ENCODE assay signal across 8 cellular contexts in genomic region chr19:3243851-3244700, GRCh38. TPM values are rescaled to one million over a fixed set of nuclear protein-coding genes. Genes with fewer than 3 reads are reported as not detected.
A peak's percentile ranks its signal among the peaks of the same experiment; 100 is the strongest.
DNase-seq lines count a peak whose midpoint lies in the region; ATAC-seq and TF ChIP-seq lines count a peak whose summit lies in the region.

No MANE protein-coding gene starts in this region.

- H3K27me3 Mint-ChIP-seq in HFFc6 (ENCODE audit: insufficient read depth), result peaks cover 11% of the 10 kb centered on the region
- H3K27me3 Mint-ChIP-seq in naive thymus-derived CD8-positive, alpha-beta T cell, result peaks cover 0 to 8% (median 5%) of the 10 kb centered on the region in 5 donors

- no peak overlapping the region for H3K4me3 ChIP-seq in coronary artery

- no peak overlapping the region for H3K27ac Mint-ChIP-seq in HFFc6
- H3K27ac Mint-ChIP-seq in naive thymus-derived CD8-positive, alpha-beta T cell, result no peak overlapping the region

- DNase-seq in HFFc6, result peak; percentile 7
- peak in 3 of 5 donors; percentile 15 to 36 (median 17) for DNase-seq in T-helper 1 cell
- DNase-seq in brain pericyte (ENCODE audit: low read depth, low spot score), result peak; percentile 20
- DNase-seq in naive thymus-derived CD8-positive, alpha-beta T cell, result peak in 9 of 10 donors; percentile 10 to 56 (median 31)
- no peak for DNase-seq in SW480 (ENCODE audit: low spot score)
- no peak for DNase-seq in coronary artery (ENCODE audit: low spot score)

- TF ChIP-seq CTCF in HFFc6 (IDR thresholded peaks at IDR 0.05) (no peak), coronary artery (IDR thresholded peaks at IDR 0.05) (no peak)

- no peaks in the 10 kb centered on the region for H3K36me3 Mint-ChIP-seq in HFFc6 (ENCODE audit: low read depth)
- no peaks in the 10 kb centered on the region for H3K36me3 Mint-ChIP-seq in naive thymus-derived CD8-positive, alpha-beta T cell

- H3K9me3 Mint-ChIP-seq in HFFc6, result no peaks in the 10 kb centered on the region
- no peaks in the 10 kb centered on the region for H3K9me3 Mint-ChIP-seq in naive thymus-derived CD8-positive, alpha-beta T cell

- H3K27ac ChIP-seq in coronary artery, result no peak overlapping the region

- POLR2A ChIA-PET in naive thymus-derived CD8-positive, alpha-beta T cell (lab: Charles Lee), result no interaction called here

- TF ChIP-seq POLR2A in GM18505 (IDR thresholded peaks at IDR 0.05; ENCODE audit: borderline replicate concordance, extremely low read depth, insufficient read depth, insufficient read length), result no peak

- no peak overlapping the region for H3K4me3 Mint-ChIP-seq in HFFc6
- H3K4me3 Mint-ChIP-seq in naive thymus-derived CD8-positive, alpha-beta T cell, result no peak overlapping the region

- ATAC-seq in naive thymus-derived CD8-positive, alpha-beta T cell, result peak in 1 of 2 donors; percentile 42
- ATAC-seq in HG03280 (IDR thresholded peaks at IDR 0.05; ENCODE audit: unreplicated experiment) (no peak), GM18505 (IDR thresholded peaks at IDR 0.05; ENCODE audit: unreplicated experiment) (no peak)

- no peaks in the 10 kb centered on the region for H3K4me1 Mint-ChIP-seq in HFFc6 (ENCODE audit: low read depth)
- H3K4me1 Mint-ChIP-seq in naive thymus-derived CD8-positive, alpha-beta T cell, result peaks cover 0 to 4% (median 0%) of the 10 kb centered on the region in 4 donors

RNA-seq across cellular contexts. Expression of gene CELF5, which starts 19.6 kb away (rescaled TPM):
- under 1 TPM in 3 of 6 experiments, not detected in 3; 0.20 to 0.46 (median 0.30) TPM for total RNA-seq in HFFc6 (2021; fragmentation: NEBNext Ultra II Directional; extraction: Animal tissue kit (Norgen Biotek cat#: 25700))
- total RNA-seq in naive thymus-derived CD8-positive, alpha-beta T cell, result under 1 TPM; 0.23 to 0.41 TPM
- polyA plus RNA-seq in naive thymus-derived CD8-positive, alpha-beta T cell, result not detected

RNA-seq across cellular contexts. Expression of gene NCLN, which starts 58.3 kb away (rescaled TPM):
- total RNA-seq in HFFc6 (2021; fragmentation: NEBNext Ultra II Directional; extraction: Animal tissue kit (Norgen Biotek cat#: 25700)), result 100 to 1,000 TPM in 4 of 6 experiments, 10 to 100 TPM in 2; 98.1 to 130 (median 106) TPM
- total RNA-seq in naive thymus-derived CD8-positive, alpha-beta T cell, result 10 to 100 TPM; 59.7 to 63.0 TPM
- 10 to 100 TPM; 23.9 to 44.7 (median 25.5) TPM for polyA plus RNA-seq in naive thymus-derived CD8-positive, alpha-beta T cell

Comparison
In these comparisons a context has a peak if more than half of its experiments do, and no peak if none do; other contexts are left out.
1. DNase-seq: peak in HFFc6 (single experiment), T-helper 1 cell (3 of 5), brain pericyte (single experiment) and naive thymus-derived CD8-positive, alpha-beta T cell (9 of 10); none in SW480 (single experiment) and coronary artery (single experiment).